In genomic region chr2:24824071-24824588, GRCh38 we compare ENCODE assay signal across 25 cellular contexts. TPM values are rescaled to one million over a fixed set of nuclear protein-coding genes. Genes with fewer than 3 reads are reported as not detected.
DNase-seq lines count a peak whose midpoint lies in the region; ATAC-seq and TF ChIP-seq lines count a peak whose summit lies in the region.
"Had no signal": no experiment of that assay in that cellular context is flagged by ENCODE, and none has a peak within 500 bp of the region (broad histone marks: within the 10 kb centered on the region; RNA-seq: fewer than 3 reads in every experiment).

No MANE protein-coding gene starts in this region.

- H2BK5ac ChIP-seq in H9 (ENCODE audit: insufficient read length, low read length) = no peak overlapping the region

- peak; percentile 17 to 19 for DNase-seq in activated T-cell treated with anti-CD3 and anti-CD28 coated beads, Interleukin-2, amount 50 U/mL, for 48 hours
- no peak for DNase-seq in activated T-cell treated with anti-CD3 and anti-CD28 coated beads for 4 hours
- peak; percentile 26 for DNase-seq in H9
- peak; percentile 43 for DNase-seq in sigmoid colon
- no peak for DNase-seq in NOMO-1 (lab: John Stamatoyannopoulos, UW; ENCODE audit: unreplicated experiment in 2 of 2)
- DNase-seq in amniotic stem cell (lab: John Stamatoyannopoulos, UW) = no peak
- DNase-seq in MM.1S = no peak
- DNase-seq: activated CD4-positive, alpha-beta T cell treated with anti-CD3 and anti-CD28 coated beads for 1 hour; activated CD8-positive, alpha-beta T cell treated with anti-CD3 and anti-CD28 coated beads for 36 hours; activated naive CD4-positive, alpha-beta T cell treated with anti-CD3 and anti-CD28 coated beads, Interleukin-2, amount 50 U/mL, for 16 hours; anterior cingulate cortex; foreskin melanocyte; NCI-H1105 treated with DMSO at 0.1 percent for 48 hours; NCI-H2081; NCI-H2227 treated with DMSO at 0.1 percent for 48 hours; T-helper 1 cell had no signal

- intact Hi-C loops in sigmoid colon (cut with DNase I) = no loop called here

- H3K9me2 ChIP-seq in MM.1S (replicated peaks; ENCODE audit: insufficient read depth, low read length) = no peaks in the 10 kb centered on the region

- peak; percentile 27 for ATAC-seq in esophagus mucosa
- ATAC-seq: activated CD8-positive, alpha-beta T cell treated with anti-CD3 and anti-CD28 coated beads for 36 hours; CD8-positive, alpha-beta T cell had no signal

- H2AFZ ChIP-seq in H9 (ENCODE audit: low read length) (no peak overlapping the region), MM.1S (ENCODE audit: low read length) (no peak overlapping the region)
- H2AFZ ChIP-seq: hepatocyte had no signal

- H3K23ac ChIP-seq in H9 (ENCODE audit: insufficient read length, low read depth, low read length) = no peak overlapping the region

- H3K14ac ChIP-seq in H9 (ENCODE audit: insufficient read depth, low read length) = no peak overlapping the region; the same call in 1 of the 2 replicates

- no peak overlapping the region for H4K91ac ChIP-seq in H9 (ENCODE audit: insufficient read length, low read depth, low read length)

- TF ChIP-seq EP300 in sigmoid colon (IDR thresholded peaks at IDR 0.05) = no peak

- H3K4me2 ChIP-seq in H9 (ENCODE audit: insufficient read depth, insufficient read length, low read length) (no peak overlapping the region), MM.1S (ENCODE audit: low read depth, low read length) (no peak overlapping the region)
- H3K4me2 ChIP-seq: hepatocyte had no signal

- no peaks in the 10 kb centered on the region for H3K23me2 ChIP-seq in H9 (ENCODE audit: insufficient read length, low read depth, low read length, poor library complexity, severe bottlenecking)

- H3K4me3 ChIP-seq in sigmoid colon (no peak overlapping the region), MM.1S (ENCODE audit: low read length) (no peak overlapping the region)
- H3K4me3 ChIP-seq: esophagus muscularis mucosa, hepatocyte, SJSA1, tibial nerve had no signal

- H4K20me1 ChIP-seq in H9 (ENCODE audit: control insufficient read depth, insufficient read depth, insufficient read length) (no peaks in the 10 kb centered on the region), MM.1S (ENCODE audit: insufficient read depth, low read length) (no peaks in the 10 kb centered on the region)

- H3K9me3 ChIP-seq in H9 (ENCODE audit: control insufficient read depth, low read depth, low read length) (no peaks in the 10 kb centered on the region), sigmoid colon (no peaks in the 10 kb centered on the region), MM.1S (replicated peaks; ENCODE audit: insufficient read depth, low read length) (no peaks in the 10 kb centered on the region)
- H3K9me3 ChIP-seq: esophagus muscularis mucosa, SJSA1, tibial nerve had no signal

- H3K9me3 Mint-ChIP-seq in H9 = peaks cover 0 to 3% of the 10 kb centered on the region in 2 experiments; a peak in 2 of 5 replicates
- H3K9me3 Mint-ChIP-seq: activated CD8-positive, alpha-beta T cell treated with anti-CD3 and anti-CD28 coated beads for 36 hours; CD8-positive, alpha-beta T cell; memory B cell had no signal

- WGBS in H9 (ENCODE audit: extremely low coverage, insufficient read length, low lambda C conversion rate) = no CpG with 5 or more reads among the region's 14 CpGs
- WGBS in sigmoid colon, 2 donors = 95 to 97% methylated on average over 14 of the region's 14 CpGs

- H3K36me3 ChIP-seq in sigmoid colon = peaks cover 0 to 8% (median 0%) of the 10 kb centered on the region in 4 donors
- peaks cover 8% of the 10 kb centered on the region for H3K36me3 ChIP-seq in MM.1S (replicated peaks; ENCODE audit: insufficient read depth, low read length)

- H2BK15ac ChIP-seq in H9 (ENCODE audit: low read depth, low read length) = no peak overlapping the region

- H3K79me2 ChIP-seq in H9 (ENCODE audit: insufficient read depth, low read length) (no peaks in the 10 kb centered on the region), MM.1S (ENCODE audit: low read length) (no peaks in the 10 kb centered on the region)
- H3K79me2 ChIP-seq: hepatocyte had no signal

- H3K4me1 Mint-ChIP-seq in H9 = peaks cover 55 to 59% of the 10 kb centered on the region in 2 experiments
- H3K4me1 Mint-ChIP-seq: B cell had no signal

- H3K27ac Mint-ChIP-seq in H9 = no peak overlapping the region
- H3K27ac Mint-ChIP-seq: activated CD8-positive, alpha-beta T cell treated with anti-CD3 and anti-CD28 coated beads for 36 hours; B cell; CD8-positive, alpha-beta T cell; memory B cell; progenitor cell of endocrine pancreas had no signal

- H2BK120ac ChIP-seq in H9 (ENCODE audit: low read depth, low read length, poor library complexity, severe bottlenecking) = no peak overlapping the region

- TF ChIP-seq CTCF in H9 (conservative IDR thresholded peaks at IDR 0.05) = no peak
- TF ChIP-seq CTCF in sigmoid colon (IDR thresholded peaks at IDR 0.05) = no peak
- no peak for TF ChIP-seq CTCF in MM.1S (IDR thresholded peaks at IDR 0.05; ENCODE audit: low read length)

- H3K9ac ChIP-seq in H9 (ENCODE audit: extremely low read depth, insufficient read length, low read length) = no peak overlapping the region
- H3K9ac ChIP-seq in MM.1S (ENCODE audit: low read length) = no peak overlapping the region

- no peak overlapping the region for H2BK12ac ChIP-seq in H9 (ENCODE audit: insufficient read length, low read depth, low read length)

- no peak overlapping the region for H3K4me3 Mint-ChIP-seq in H9
- H3K4me3 Mint-ChIP-seq: activated CD8-positive, alpha-beta T cell treated with anti-CD3 and anti-CD28 coated beads for 36 hours; B cell; CD8-positive, alpha-beta T cell; memory B cell had no signal

- H2AK5ac ChIP-seq in H9 (ENCODE audit: insufficient read length, low read length) = no peak overlapping the region

- TF ChIP-seq POLR2A in sigmoid colon (IDR thresholded peaks at IDR 0.05) = no peak

- H3K27ac ChIP-seq in H9 (ENCODE audit: insufficient read length, low read depth, low read length) = no peak overlapping the region
- H3K27ac ChIP-seq in sigmoid colon = no peak overlapping the region
- no peak overlapping the region for H3K27ac ChIP-seq in MM.1S (ENCODE audit: low read length)
- H3K27ac ChIP-seq: esophagus muscularis mucosa, hepatocyte, SJSA1, tibial nerve had no signal

- H3K79me1 ChIP-seq in H9 (ENCODE audit: insufficient read depth, low read depth, low read length, poor library complexity, severe bottlenecking) = no peaks in the 10 kb centered on the region

- H4K8ac ChIP-seq in H9 (replicated peaks; ENCODE audit: insufficient read length, low read depth, low read length) = no peak overlapping the region

- H3K27me3 ChIP-seq in H9 (ENCODE audit: insufficient read depth, low read length) (no peaks in the 10 kb centered on the region), sigmoid colon (no peaks in the 10 kb centered on the region), MM.1S (replicated peaks; ENCODE audit: insufficient read depth, low read length) (no peaks in the 10 kb centered on the region)
- H3K27me3 ChIP-seq: esophagus muscularis mucosa, hepatocyte, SJSA1, tibial nerve had no signal

- peaks cover 16% of the 10 kb centered on the region for H3F3A ChIP-seq in MM.1S (ENCODE audit: insufficient read depth, low read length)

- H3K27me3 Mint-ChIP-seq in H9 (ENCODE audit: low read depth) = no peaks in the 10 kb centered on the region; the same call in none of the 2 replicates
- H3K27me3 Mint-ChIP-seq: activated CD8-positive, alpha-beta T cell treated with anti-CD3 and anti-CD28 coated beads for 36 hours; B cell; memory B cell; progenitor cell of endocrine pancreas had no signal

- H4K5ac ChIP-seq in H9 (ENCODE audit: insufficient read length, low read depth, low read length) = no peak overlapping the region

- H3T11ph ChIP-seq in H9 (ENCODE audit: low read length) = no peak overlapping the region

- no peak overlapping the region for H3K4ac ChIP-seq in H9 (ENCODE audit: low read depth, low read length)

- H2BK20ac ChIP-seq in H9 (ENCODE audit: low read depth, low read length, poor library complexity, severe bottlenecking) = no peak overlapping the region

- H3K56ac ChIP-seq in H9 (ENCODE audit: insufficient read length, low read depth, low read length) = no peak overlapping the region

- H3K4me1 ChIP-seq in H9 (ENCODE audit: insufficient read depth, low read length) (peaks cover 16% of the 10 kb centered on the region), sigmoid colon (peaks cover 0 to 10% (median 8%) of the 10 kb centered on the region in 4 donors), MM.1S (ENCODE audit: low read length) (peaks cover 14% of the 10 kb centered on the region)

- no peak overlapping the region for H3K18ac ChIP-seq in H9 (ENCODE audit: insufficient read length, low read depth, low read length)

- H3K36me3 Mint-ChIP-seq in H9 (ENCODE audit: insufficient read depth in 1 of 3, low read depth in 3 of 3) = peaks cover 58 to 63% (median 61%) of the 10 kb centered on the region in 3 experiments

RNA-seq across cellular contexts. Expression of gene CENPO, which starts 30.9 kb away (rescaled TPM):
- total RNA-seq in H9 (2021) (47.3 and 49.5 TPM in 2 replicates), esophagus mucosa (8.7 TPM), sigmoid colon (1 to 10 TPM in 2 of 4 donors, under 1 TPM in 2; 0.49 to 5.7 (median 1.7) TPM)
- 10 to 100 TPM in 1 of 3 donors, 1 to 10 TPM in 2; 4.9 to 10.4 (median 6.0) TPM for polyA plus RNA-seq in sigmoid colon

RNA-seq across cellular contexts. Expression of gene PTRHD1, which starts 30.9 kb away (rescaled TPM):
- total RNA-seq in H9 (2021) (43.7 and 44.3 TPM in 2 replicates), esophagus mucosa (34.9 TPM), sigmoid colon (10 to 100 TPM; 10.5 to 36.0 (median 14.2) TPM)
- 10 to 100 TPM; 35.5 to 56.4 (median 55.3) TPM for polyA plus RNA-seq in sigmoid colon

Comparison
In these comparisons a context has a peak if more than half of its experiments do, and no peak if none do; other contexts are left out.
1. DNase-seq: peak in activated T-cell treated with anti-CD3 and anti-CD28 coated beads, Interleukin-2, amount 50 U/mL, for 48 hours (2 of 2), H9 (single experiment) and sigmoid colon (single experiment); none in activated T-cell treated with anti-CD3 and anti-CD28 coated beads for 4 hours (single experiment), NOMO-1 (0 of 2), amniotic stem cell (single experiment) and MM.1S (single experiment).